ENCODE assay signal across 8 cellular contexts in the genomic region with DNA sequence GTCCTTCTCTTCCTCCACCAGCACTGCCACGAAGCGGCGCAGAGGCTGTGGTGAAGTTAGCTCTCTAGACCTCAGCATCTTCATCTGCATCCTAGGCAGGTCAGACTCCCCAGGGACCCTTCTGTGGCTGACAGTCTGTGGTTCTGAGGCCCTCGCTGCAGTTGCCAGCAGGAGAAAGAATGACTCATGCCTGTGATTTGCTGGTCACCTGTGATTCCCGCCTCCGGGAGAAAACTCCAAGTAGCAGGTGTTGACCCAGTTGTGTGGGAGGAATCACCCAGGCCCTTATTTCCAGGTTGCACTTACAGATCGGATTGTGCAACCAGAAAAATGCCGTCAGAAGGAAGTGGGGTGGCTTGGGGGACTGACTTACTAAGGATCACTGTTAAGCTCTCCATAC.
A peak's percentile ranks its signal among the peaks of the same experiment; 100 is the strongest.
DNase-seq lines count a peak whose midpoint lies in the region; ATAC-seq lines count a peak whose summit lies in the region.

No MANE protein-coding gene starts in this region.

- no peaks in the 10 kb centered on the region for H3K36me3 Mint-ChIP-seq in memory B cell
- H3K36me3 Mint-ChIP-seq in T-helper 17 cell (ENCODE audit: low read depth), result no peaks in the 10 kb centered on the region
- H3K36me3 Mint-ChIP-seq in T-cell, result peaks cover 31% of the 10 kb centered on the region

- POLR2A ChIA-PET in T-cell (lab: Charles Lee), result no interaction called here

- ATAC-seq in GM18873 (IDR thresholded peaks at IDR 0.05; ENCODE audit: low FRiP score, unreplicated experiment) (peak; percentile 54), HG02571 (IDR thresholded peaks at IDR 0.05; ENCODE audit: unreplicated experiment) (peak; percentile 55), memory B cell (ENCODE audit: low read depth) (peak; percentile 49), T-helper 17 cell (no peak), T-cell (replicated peaks in 1 of 4) (no peak)

- H3K4me3 Mint-ChIP-seq in memory B cell, result no peak overlapping the region
- H3K4me3 Mint-ChIP-seq in T-helper 17 cell, result no peak overlapping the region
- no peak overlapping the region for H3K4me3 Mint-ChIP-seq in T-cell

- no peaks in the 10 kb centered on the region for H3K4me1 Mint-ChIP-seq in memory B cell
- peaks cover 8% of the 10 kb centered on the region for H3K4me1 Mint-ChIP-seq in T-helper 17 cell
- H3K4me1 Mint-ChIP-seq in T-cell, result peaks cover 5 to 30% (median 22%) of the 10 kb centered on the region in 3 donors

- H3K27ac Mint-ChIP-seq in memory B cell, result no peak overlapping the region
- no peak overlapping the region for H3K27ac Mint-ChIP-seq in T-helper 17 cell
- H3K27ac Mint-ChIP-seq in T-cell, result no peak overlapping the region

- CTCF ChIA-PET in T-cell (lab: Charles Lee), result interaction anchor here in 1 of 2 donors (1.1 kb wide), 1 partner anchor 364 kb away, joined by 3 read pairs; no protein-coding TSS in a partner anchor

- no peaks in the 10 kb centered on the region for H3K9me3 ChIP-seq in T-helper 17 cell (ENCODE audit: control insufficient read depth, low read length, poor library complexity, severe bottlenecking)

- peak; percentile 62 for DNase-seq in NCI-H2107 (lab: John Stamatoyannopoulos, UW)
- DNase-seq in memory B cell (ENCODE audit: low spot score in 2 of 2), result no peak
- DNase-seq in AG08396 (ENCODE audit: low spot score), result no peak
- no peak for DNase-seq in T-helper 17 cell
- DNase-seq in T-cell, result no peak
- no peak for DNase-seq in OCI-M1 (lab: John Stamatoyannopoulos, UW)

- H3K27me3 Mint-ChIP-seq in memory B cell (peaks cover 11% of the 10 kb centered on the region), T-helper 17 cell (no peaks in the 10 kb centered on the region), T-cell (no peaks in the 10 kb centered on the region)

- H3K9me3 Mint-ChIP-seq in memory B cell, result peaks cover 2% of the 10 kb centered on the region
- no peaks in the 10 kb centered on the region for H3K9me3 Mint-ChIP-seq in T-cell

Comparison
In these comparisons a context has a peak if more than half of its experiments do, and no peak if none do; other contexts are left out.
1. ATAC-seq: peak in GM18873 (single experiment), HG02571 (single experiment) and memory B cell (single experiment); none in T-helper 17 cell (single experiment) and T-cell (0 of 4).